Comparison of ENCODE assay signal across 27 cellular contexts in genomic region chr3:100740207-100740606, GRCh38. TPM values are rescaled to one million over a fixed set of nuclear protein-coding genes. Genes with fewer than 3 reads are reported as not detected.
A peak's percentile ranks its signal among the peaks of the same experiment; 100 is the strongest.
DNase-seq lines count a peak whose midpoint lies in the region; ATAC-seq, FAIRE-seq and TF ChIP-seq lines count a peak whose summit lies in the region.
"Had no signal": no experiment of that assay in that cellular context is flagged by ENCODE, and none has a peak within 500 bp of the region (broad histone marks: within the 10 kb centered on the region; RNA-seq: fewer than 3 reads in every experiment).

No MANE protein-coding gene starts in this region.

- no peak for TF ChIP-seq POLR2A in H54 (IDR thresholded peaks at IDR 0.05; ENCODE audit: low read depth, low read length)

- H3K4me3 Mint-ChIP-seq in activated CD8-positive, alpha-beta T cell treated with anti-CD3 and anti-CD28 coated beads for 36 hours = no peak overlapping the region
- H3K4me3 Mint-ChIP-seq: brain; CD14-positive monocyte; IgD-negative memory B cell; stimulated activated naive CD8-positive, alpha-beta T cell treated with anti-CD3 and anti-CD28 coated beads, Interleukin-15, Interleukin-2, amounts not matched to agents 100 ng/mL and 50 ng/mL, for 24 hours had no signal

- intact Hi-C loops in activated CD8-positive, alpha-beta T cell treated with anti-CD3 and anti-CD28 coated beads for 36 hours (cut with micrococcal nuclease) = no loop called here

- H3K27ac Mint-ChIP-seq in activated CD8-positive, alpha-beta T cell treated with anti-CD3 and anti-CD28 coated beads for 36 hours = peak overlapping the region; percentile 57
- H3K27ac Mint-ChIP-seq: brain, CD14-positive monocyte had no signal

- TF ChIP-seq CTCF in activated CD8-positive, alpha-beta T cell treated with anti-CD3 and anti-CD28 coated beads for 36 hours (IDR thresholded peaks at IDR 0.05) = no peak
- TF ChIP-seq CTCF in fibroblast of mammary gland (conservative IDR thresholded peaks at IDR 0.05; ENCODE audit: control insufficient read depth, insufficient read depth, low read depth, low read length) = no peak

- H3K9me3 Mint-ChIP-seq in activated CD8-positive, alpha-beta T cell treated with anti-CD3 and anti-CD28 coated beads for 36 hours = no peaks in the 10 kb centered on the region
- H3K9me3 Mint-ChIP-seq: brain; CD14-positive monocyte; IgD-negative memory B cell; stimulated activated naive CD8-positive, alpha-beta T cell treated with anti-CD3 and anti-CD28 coated beads, Interleukin-15, Interleukin-2, amounts not matched to agents 100 ng/mL and 50 ng/mL, for 24 hours had no signal

- H3K4me1 Mint-ChIP-seq in activated CD8-positive, alpha-beta T cell treated with anti-CD3 and anti-CD28 coated beads for 36 hours (ENCODE audit: low read depth) = peaks cover 6% of the 10 kb centered on the region
- H3K4me1 Mint-ChIP-seq: CD14-positive monocyte had no signal

- H3K36me3 Mint-ChIP-seq in activated CD8-positive, alpha-beta T cell treated with anti-CD3 and anti-CD28 coated beads for 36 hours (ENCODE audit: low read depth) = peaks cover 48% of the 10 kb centered on the region

- peak; percentile 96 for ATAC-seq in activated CD8-positive, alpha-beta T cell treated with anti-CD3 and anti-CD28 coated beads for 36 hours
- ATAC-seq in HG02938 (IDR thresholded peaks at IDR 0.05; ENCODE audit: unreplicated experiment) = no peak
- ATAC-seq: left lung, sciatic nerve had no signal

- DNase-seq in EL (peak; percentile 18), H54 (ENCODE audit: insufficient read length, low spot score) (no peak), fibroblast of mammary gland (ENCODE audit: low read depth) (peak; percentile 25), NCI-H1417 (lab: John Stamatoyannopoulos, UW) (no peak), NCI-H345 (lab: John Stamatoyannopoulos, UW) (no peak), occipital lobe (lab: John Stamatoyannopoulos, UW) (no peak)
- peak; percentile 42 for DNase-seq in activated CD8-positive, alpha-beta T cell treated with anti-CD3 and anti-CD28 coated beads for 36 hours
- DNase-seq: activated CD4-positive, alpha-beta T cell treated with anti-CD3 and anti-CD28 coated beads for 1 hour; activated gamma-delta T cell; adrenal gland; dorsolateral prefrontal cortex; hypothalamus; left lung; mesendoderm; NCI-H1092 treated with DMSO at 0.1 percent for 48 hours; NCI-H2029; NCI-H2227 treated with DMSO at 0.1 percent for 48 hours; NCI-H748 treated with DMSO at 0.1 percent for 48 hours; T-helper 1 cell; uterus had no signal

- peak; percentile 52 for FAIRE-seq in H54 (lab: Jason Lieb, UNC)

- CTCF ChIA-PET in activated CD8-positive, alpha-beta T cell treated with anti-CD3 and anti-CD28 coated beads for 36 hours (lab: Charles Lee) = interaction anchor here (1.2 to 1.4 kb wide), 3 partner anchors 19 to 22 kb away, joined by 3 to 4 read pairs (median 4); no protein-coding TSS in a partner anchor

- POLR2A ChIA-PET in activated CD8-positive, alpha-beta T cell treated with anti-CD3 and anti-CD28 coated beads for 36 hours (lab: Charles Lee) = interaction anchor here (1.0 kb wide), 1 partner anchor 31 kb away, joined by 3 read pairs; the partner anchor contains the start of gene TFG

- H3K4me3 ChIP-seq in fibroblast of mammary gland (ENCODE audit: control insufficient read depth, low read depth, low read length) = no peak overlapping the region
- H3K4me3 ChIP-seq: adrenal gland, dorsolateral prefrontal cortex, left lung, prostate gland, uterus had no signal

- no peaks in the 10 kb centered on the region for H3K27me3 Mint-ChIP-seq in activated CD8-positive, alpha-beta T cell treated with anti-CD3 and anti-CD28 coated beads for 36 hours
- H3K27me3 Mint-ChIP-seq: brain; IgD-negative memory B cell; stimulated activated naive CD8-positive, alpha-beta T cell treated with anti-CD3 and anti-CD28 coated beads, Interleukin-15, Interleukin-2, amounts not matched to agents 100 ng/mL and 50 ng/mL, for 24 hours had no signal

RNA-seq across cellular contexts. Expression of gene TFG, which starts 30.9 kb away (rescaled TPM):
- total RNA-seq in activated CD8-positive, alpha-beta T cell treated with anti-CD3 and anti-CD28 coated beads for 36 hours = 10 to 100 TPM; 59.2 TPM
- 64.3 TPM for total RNA-seq in occipital lobe

Comparison
In these comparisons a context has a peak if more than half of its experiments do, and no peak if none do; other contexts are left out.
1. DNase-seq: peak in EL (single experiment), activated CD8-positive, alpha-beta T cell treated with anti-CD3 and anti-CD28 coated beads for 36 hours (single experiment) and fibroblast of mammary gland (single experiment); none in H54 (single experiment), NCI-H1417 (0 of 3), NCI-H345 (single experiment) and occipital lobe (single experiment).